Comparison of ENCODE assay signal across 8 cellular contexts in genomic region chrX:48696301-48697181, GRCh38. TPM values are rescaled to one million over a fixed set of nuclear protein-coding genes. Genes with fewer than 3 reads are reported as not detected.
DNase-seq lines count a peak whose midpoint lies in the region; ATAC-seq and TF ChIP-seq lines count a peak whose summit lies in the region.

A gene with protein sequence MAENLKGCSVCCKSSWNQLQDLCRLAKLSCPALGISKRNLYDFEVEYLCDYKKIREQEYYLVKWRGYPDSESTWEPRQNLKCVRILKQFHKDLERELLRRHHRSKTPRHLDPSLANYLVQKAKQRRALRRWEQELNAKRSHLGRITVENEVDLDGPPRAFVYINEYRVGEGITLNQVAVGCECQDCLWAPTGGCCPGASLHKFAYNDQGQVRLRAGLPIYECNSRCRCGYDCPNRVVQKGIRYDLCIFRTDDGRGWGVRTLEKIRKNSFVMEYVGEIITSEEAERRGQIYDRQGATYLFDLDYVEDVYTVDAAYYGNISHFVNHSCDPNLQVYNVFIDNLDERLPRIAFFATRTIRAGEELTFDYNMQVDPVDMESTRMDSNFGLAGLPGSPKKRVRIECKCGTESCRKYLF (plus strand): TSS chrX:48696734. CDS start chrX:48696785, 51 bp downstream.

- no peaks in the 10 kb centered on the region for H3K9me2 ChIP-seq in hepatocyte (replicated peaks; ENCODE audit: insufficient read depth)

- 52% methylated on average over 51 of the region's 110 CpGs for whole genome bisulfite sequencing in hepatocyte (ENCODE audit: low lambda C conversion rate, missing lambda C conversion rate)

- ATAC-seq in GM18520 (IDR thresholded peaks at IDR 0.05; ENCODE audit: unreplicated experiment) (peak; percentile 89), HG03045 (IDR thresholded peaks at IDR 0.05; ENCODE audit: unreplicated experiment) (peak; percentile 94)

- no peaks in the 10 kb centered on the region for H3K79me2 ChIP-seq in hepatocyte

- peak within 1 kb of the TSS; percentile 18 for H2AFZ ChIP-seq in hepatocyte

- H3K4me1 ChIP-seq in hepatocyte (ENCODE audit: insufficient read depth): no peaks in the 10 kb centered on the region

- H3K27ac ChIP-seq in 22Rv1 (peak within 1 kb of the TSS; percentile 88), hepatocyte (peak within 1 kb of the TSS; percentile 67)

- peak within 1 kb of the TSS; percentile 48 for H3K4me3 ChIP-seq in astrocyte of the cerebellum (ENCODE audit: low read depth, low read length)
- peak within 1 kb of the TSS; percentile 27 for H3K4me3 ChIP-seq in hepatocyte
- H3K4me3 ChIP-seq in retinal pigment epithelial cell (ENCODE audit: low read length): peak within 1 kb of the TSS; percentile 54

- no peaks in the 10 kb centered on the region for H4K20me1 ChIP-seq in hepatocyte (ENCODE audit: insufficient read depth, poor library complexity, severe bottlenecking)

- H3K36me3 ChIP-seq in hepatocyte (replicated peaks; ENCODE audit: insufficient read depth, low read depth): no peaks in the 10 kb centered on the region

- H3K9me3 ChIP-seq in hepatocyte (ENCODE audit: low read depth): no peaks in the 10 kb centered on the region

- in situ Hi-C loops in astrocyte of the cerebellum (cut with HindIII; ENCODE audit: low sequenced_read_pairs): no loop called here

- H3K4me2 ChIP-seq in hepatocyte: peak within 1 kb of the TSS; percentile 83

- TF ChIP-seq CTCF in 22Rv1 (IDR thresholded peaks at IDR 0.05) (no peak), astrocyte of the cerebellum (IDR thresholded peaks at IDR 0.05; ENCODE audit: low read depth, low read length, missing control alignments) (no peak), hepatocyte (IDR thresholded peaks at IDR 0.05; ENCODE audit: poor library complexity) (no peak), retinal pigment epithelial cell (conservative IDR thresholded peaks at IDR 0.05; ENCODE audit: low read depth, low read length) (no peak)

- DNase-seq in NCI-H2081 treated with DMSO at 0.1 percent for 48 hours (lab: John Stamatoyannopoulos, UW): peak; percentile 56
- peak; percentile 74 for DNase-seq in T-helper 9 cell
- peak; percentile 62 for DNase-seq in astrocyte of the cerebellum (ENCODE audit: low read depth)
- peak; percentile 94 for DNase-seq in hepatocyte (ENCODE audit: low spot score)
- DNase-seq in retinal pigment epithelial cell (ENCODE audit: low read depth): peak; percentile 42

- H3K27me3 ChIP-seq in hepatocyte: no peaks in the 10 kb centered on the region

RNA-seq across cellular contexts. Expression of the gene that starts here (rescaled TPM):
- 2.9 and 3.1 TPM in 2 replicates for total RNA-seq in hepatocyte
- 5.3 and 9.1 TPM in 2 replicates for polyA plus RNA-seq in hepatocyte

Comparison
In these comparisons a context has a peak if more than half of its experiments do, and no peak if none do; other contexts are left out.
1. Peak in every context shown above with its lines: DNase-seq, ATAC-seq, H3K4me3 ChIP-seq and H3K27ac ChIP-seq.
2. DNase-seq: peak in every context shown above with its lines; median percentile 94 in hepatocyte; 74 in T-helper 9 cell; 62 in astrocyte of the cerebellum; 56 in NCI-H2081 treated with DMSO at 0.1 percent for 48 hours; 42 in retinal pigment epithelial cell.